ENCODE assay signal across 1 cellular context in the genomic region with DNA sequence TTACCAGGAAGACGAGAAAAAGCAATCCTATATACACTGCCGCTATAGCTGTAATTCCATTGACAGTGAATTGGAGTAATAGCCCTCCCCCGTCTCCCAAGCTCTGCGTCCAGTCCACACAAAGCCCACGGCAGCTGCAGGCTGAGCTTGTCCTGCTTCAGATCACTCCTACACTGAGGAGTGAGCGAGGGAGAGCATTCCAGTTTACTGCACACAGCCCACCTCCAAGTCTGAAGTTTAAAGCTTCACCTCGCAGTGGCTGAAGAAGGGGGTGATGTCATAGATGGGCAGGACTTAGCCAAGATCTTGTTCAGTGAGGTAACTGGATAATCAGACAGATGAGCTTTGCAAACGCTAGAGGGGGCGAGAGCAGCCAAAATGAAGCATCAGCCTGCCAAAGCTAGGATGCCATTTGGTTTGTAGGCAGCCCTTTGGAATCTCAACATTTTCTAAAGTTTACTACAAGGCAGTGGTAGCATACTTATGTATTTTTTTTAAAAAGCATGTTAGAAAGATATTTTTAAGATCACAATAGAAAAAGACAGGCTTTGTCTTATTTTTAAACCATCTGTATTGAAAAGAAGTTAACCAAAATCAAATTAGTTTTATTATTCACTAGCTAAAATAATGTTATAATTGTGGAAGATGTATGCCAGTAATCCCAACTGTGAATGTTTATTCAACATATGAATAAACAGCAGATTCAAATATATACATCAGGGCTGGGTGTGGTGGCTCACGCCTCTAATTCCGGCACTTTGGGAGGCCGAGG.
TF ChIP-seq lines count a peak whose summit lies in the region.

A gene (minus strand): TSS at position 213 of the 772 bp plus-strand sequence. CDS start 10,106 bp downstream, outside the sequence.

TF ChIP-seq in H1, 55 proteins besides CTCF, POLR2A, EP300 and RAD21 (continued from another document):
- TF ChIP-seq, protein P1, sequence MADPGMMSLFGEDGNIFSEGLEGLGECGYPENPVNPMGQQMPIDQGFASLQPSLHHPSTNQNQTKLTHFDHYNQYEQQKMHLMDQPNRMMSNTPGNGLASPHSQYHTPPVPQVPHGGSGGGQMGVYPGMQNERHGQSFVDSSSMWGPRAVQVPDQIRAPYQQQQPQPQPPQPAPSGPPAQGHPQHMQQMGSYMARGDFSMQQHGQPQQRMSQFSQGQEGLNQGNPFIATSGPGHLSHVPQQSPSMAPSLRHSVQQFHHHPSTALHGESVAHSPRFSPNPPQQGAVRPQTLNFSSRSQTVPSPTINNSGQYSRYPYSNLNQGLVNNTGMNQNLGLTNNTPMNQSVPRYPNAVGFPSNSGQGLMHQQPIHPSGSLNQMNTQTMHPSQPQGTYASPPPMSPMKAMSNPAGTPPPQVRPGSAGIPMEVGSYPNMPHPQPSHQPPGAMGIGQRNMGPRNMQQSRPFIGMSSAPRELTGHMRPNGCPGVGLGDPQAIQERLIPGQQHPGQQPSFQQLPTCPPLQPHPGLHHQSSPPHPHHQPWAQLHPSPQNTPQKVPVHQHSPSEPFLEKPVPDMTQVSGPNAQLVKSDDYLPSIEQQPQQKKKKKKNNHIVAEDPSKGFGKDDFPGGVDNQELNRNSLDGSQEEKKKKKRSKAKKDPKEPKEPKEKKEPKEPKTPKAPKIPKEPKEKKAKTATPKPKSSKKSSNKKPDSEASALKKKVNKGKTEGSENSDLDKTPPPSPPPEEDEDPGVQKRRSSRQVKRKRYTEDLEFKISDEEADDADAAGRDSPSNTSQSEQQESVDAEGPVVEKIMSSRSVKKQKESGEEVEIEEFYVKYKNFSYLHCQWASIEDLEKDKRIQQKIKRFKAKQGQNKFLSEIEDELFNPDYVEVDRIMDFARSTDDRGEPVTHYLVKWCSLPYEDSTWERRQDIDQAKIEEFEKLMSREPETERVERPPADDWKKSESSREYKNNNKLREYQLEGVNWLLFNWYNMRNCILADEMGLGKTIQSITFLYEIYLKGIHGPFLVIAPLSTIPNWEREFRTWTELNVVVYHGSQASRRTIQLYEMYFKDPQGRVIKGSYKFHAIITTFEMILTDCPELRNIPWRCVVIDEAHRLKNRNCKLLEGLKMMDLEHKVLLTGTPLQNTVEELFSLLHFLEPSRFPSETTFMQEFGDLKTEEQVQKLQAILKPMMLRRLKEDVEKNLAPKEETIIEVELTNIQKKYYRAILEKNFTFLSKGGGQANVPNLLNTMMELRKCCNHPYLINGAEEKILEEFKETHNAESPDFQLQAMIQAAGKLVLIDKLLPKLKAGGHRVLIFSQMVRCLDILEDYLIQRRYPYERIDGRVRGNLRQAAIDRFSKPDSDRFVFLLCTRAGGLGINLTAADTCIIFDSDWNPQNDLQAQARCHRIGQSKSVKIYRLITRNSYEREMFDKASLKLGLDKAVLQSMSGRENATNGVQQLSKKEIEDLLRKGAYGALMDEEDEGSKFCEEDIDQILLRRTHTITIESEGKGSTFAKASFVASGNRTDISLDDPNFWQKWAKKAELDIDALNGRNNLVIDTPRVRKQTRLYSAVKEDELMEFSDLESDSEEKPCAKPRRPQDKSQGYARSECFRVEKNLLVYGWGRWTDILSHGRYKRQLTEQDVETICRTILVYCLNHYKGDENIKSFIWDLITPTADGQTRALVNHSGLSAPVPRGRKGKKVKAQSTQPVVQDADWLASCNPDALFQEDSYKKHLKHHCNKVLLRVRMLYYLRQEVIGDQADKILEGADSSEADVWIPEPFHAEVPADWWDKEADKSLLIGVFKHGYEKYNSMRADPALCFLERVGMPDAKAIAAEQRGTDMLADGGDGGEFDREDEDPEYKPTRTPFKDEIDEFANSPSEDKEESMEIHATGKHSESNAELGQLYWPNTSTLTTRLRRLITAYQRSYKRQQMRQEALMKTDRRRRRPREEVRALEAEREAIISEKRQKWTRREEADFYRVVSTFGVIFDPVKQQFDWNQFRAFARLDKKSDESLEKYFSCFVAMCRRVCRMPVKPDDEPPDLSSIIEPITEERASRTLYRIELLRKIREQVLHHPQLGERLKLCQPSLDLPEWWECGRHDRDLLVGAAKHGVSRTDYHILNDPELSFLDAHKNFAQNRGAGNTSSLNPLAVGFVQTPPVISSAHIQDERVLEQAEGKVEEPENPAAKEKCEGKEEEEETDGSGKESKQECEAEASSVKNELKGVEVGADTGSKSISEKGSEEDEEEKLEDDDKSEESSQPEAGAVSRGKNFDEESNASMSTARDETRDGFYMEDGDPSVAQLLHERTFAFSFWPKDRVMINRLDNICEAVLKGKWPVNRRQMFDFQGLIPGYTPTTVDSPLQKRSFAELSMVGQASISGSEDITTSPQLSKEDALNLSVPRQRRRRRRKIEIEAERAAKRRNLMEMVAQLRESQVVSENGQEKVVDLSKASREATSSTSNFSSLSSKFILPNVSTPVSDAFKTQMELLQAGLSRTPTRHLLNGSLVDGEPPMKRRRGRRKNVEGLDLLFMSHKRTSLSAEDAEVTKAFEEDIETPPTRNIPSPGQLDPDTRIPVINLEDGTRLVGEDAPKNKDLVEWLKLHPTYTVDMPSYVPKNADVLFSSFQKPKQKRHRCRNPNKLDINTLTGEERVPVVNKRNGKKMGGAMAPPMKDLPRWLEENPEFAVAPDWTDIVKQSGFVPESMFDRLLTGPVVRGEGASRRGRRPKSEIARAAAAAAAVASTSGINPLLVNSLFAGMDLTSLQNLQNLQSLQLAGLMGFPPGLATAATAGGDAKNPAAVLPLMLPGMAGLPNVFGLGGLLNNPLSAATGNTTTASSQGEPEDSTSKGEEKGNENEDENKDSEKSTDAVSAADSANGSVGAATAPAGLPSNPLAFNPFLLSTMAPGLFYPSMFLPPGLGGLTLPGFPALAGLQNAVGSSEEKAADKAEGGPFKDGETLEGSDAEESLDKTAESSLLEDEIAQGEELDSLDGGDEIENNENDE (IDR thresholded peaks at IDR 0.05; ENCODE audit: insufficient replicate concordance, low read length): no peak
- TF ChIP-seq POU5F1 (IDR thresholded peaks at IDR 0.05; ENCODE audit: low read depth, low read length): no peak
- peak; percentile 85 for TF ChIP-seq CREB1 (IDR thresholded peaks at IDR 0.05)
- TF ChIP-seq TEAD4 (IDR thresholded peaks at IDR 0.05; ENCODE audit: low read depth, low read length): no peak
